8 cellular contexts compared by ENCODE assay signal in the genomic region with DNA sequence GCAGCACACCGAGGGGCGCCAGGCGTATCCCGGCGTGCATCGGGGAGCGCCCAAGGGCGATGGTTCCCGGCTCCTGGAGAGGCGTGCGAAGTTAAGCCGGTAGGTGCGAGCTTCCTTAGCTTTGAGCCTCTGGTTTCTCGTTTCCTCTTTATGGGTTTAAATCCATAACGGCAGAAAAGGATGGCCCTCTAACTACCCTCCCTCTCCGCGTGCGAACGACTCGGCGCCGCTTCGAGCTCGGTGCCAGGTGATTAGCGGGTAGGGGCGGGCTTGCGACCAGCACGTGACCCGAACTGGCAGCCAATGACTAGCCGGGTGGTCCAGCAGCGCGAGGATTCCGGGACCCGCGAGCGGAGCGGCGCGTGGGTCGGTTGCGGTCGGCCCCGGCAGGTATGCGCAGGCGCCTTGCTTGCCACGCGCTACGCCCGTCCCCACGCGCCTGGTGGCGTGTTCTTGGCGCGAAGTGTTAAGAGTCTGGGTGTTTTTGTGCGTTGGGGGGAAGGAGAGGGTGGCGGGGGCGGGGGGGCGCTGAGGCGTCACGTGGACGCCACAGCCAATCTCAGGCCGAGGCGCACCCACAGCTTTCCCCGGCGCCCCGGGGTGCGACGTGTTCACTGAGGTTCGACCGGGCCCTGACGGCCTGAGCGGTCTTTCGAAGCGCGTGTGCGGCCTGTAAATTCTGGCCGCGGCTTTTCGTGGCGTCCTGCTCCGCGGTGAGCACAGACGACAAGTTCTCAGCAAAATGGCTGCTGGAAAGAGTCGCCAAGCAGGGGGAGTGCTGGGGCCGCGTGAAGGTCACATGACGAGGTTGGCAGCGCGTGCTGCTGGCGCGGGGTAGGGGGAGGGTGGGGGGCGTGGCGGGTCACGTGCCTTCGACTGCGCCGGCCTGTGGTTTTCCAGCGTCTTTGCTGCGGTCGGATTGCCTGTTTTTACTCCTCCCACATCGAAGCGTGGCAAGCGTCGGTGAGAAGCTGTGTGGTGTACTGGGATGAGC. TPM values are rescaled to one million over a fixed set of nuclear protein-coding genes. Genes with fewer than 3 reads are reported as not detected.
DNase-seq lines count a peak whose midpoint lies in the region; ATAC-seq and TF ChIP-seq lines count a peak whose summit lies in the region.

No MANE protein-coding gene starts in this region.

- H3K4me3 ChIP-seq in AG10803 (ENCODE audit: low read length) (peak overlapping the region; percentile 67), H7 (ENCODE audit: insufficient read depth, low read depth, low read length) (peak overlapping the region; percentile 56), smooth muscle cell (peak overlapping the region; percentile 51)

- no peaks in the 10 kb centered on the region for H3K4me1 ChIP-seq in smooth muscle cell (ENCODE audit: low read depth)

- H3F3A ChIP-seq in smooth muscle cell (ENCODE audit: low read depth): peaks cover 10% of the 10 kb centered on the region

- H3K27ac ChIP-seq in smooth muscle cell (ENCODE audit: low read depth): peak overlapping the region; percentile 74

- peaks cover 6% of the 10 kb centered on the region for H3K9me3 ChIP-seq in smooth muscle cell (replicated peaks; ENCODE audit: low read depth)

- no peaks in the 10 kb centered on the region for H3K79me2 ChIP-seq in smooth muscle cell (ENCODE audit: low read depth)

- H3K27me3 ChIP-seq in H7 (ENCODE audit: control insufficient read depth, insufficient read depth, low read length) (peaks cover 4% of the 10 kb centered on the region; the same call in 1 of the 2 replicates), smooth muscle cell (ENCODE audit: low read depth) (no peaks in the 10 kb centered on the region)

- DNase-seq in AG10803 (ENCODE audit: low read depth): peak; percentile 73
- DNase-seq in H7: peak; percentile 92
- peak; percentile 87 for DNase-seq in NCI-H2227 treated with DMSO at 0.1 percent for 48 hours (lab: John Stamatoyannopoulos, UW)
- DNase-seq in activated CD4-positive, alpha-beta T cell treated with anti-CD3 and anti-CD28 coated beads for 1 hour: peak; percentile 76
- DNase-seq in central memory CD4-positive, alpha-beta T cell: peak; percentile 79
- DNase-seq in islet precursor cell: peak; percentile 88
- DNase-seq in smooth muscle cell (lab: John Stamatoyannopoulos, UW; ENCODE audit: unreplicated experiment): peak; percentile 34

- no peaks in the 10 kb centered on the region for H3K36me3 ChIP-seq in H7 (replicated peaks; ENCODE audit: control insufficient read depth, insufficient read depth, low read length)
- no peaks in the 10 kb centered on the region for H3K36me3 ChIP-seq in smooth muscle cell (ENCODE audit: low read depth)

- H2AFZ ChIP-seq in smooth muscle cell (ENCODE audit: low read depth): peak overlapping the region; percentile 94

- peak overlapping the region; percentile 85 for H3K4me2 ChIP-seq in smooth muscle cell

- no peaks in the 10 kb centered on the region for H4K20me1 ChIP-seq in smooth muscle cell (ENCODE audit: low read depth)

- ATAC-seq in HG03520 (IDR thresholded peaks at IDR 0.05; ENCODE audit: unreplicated experiment): no peak

- TF ChIP-seq CTCF in AG10803 (conservative IDR thresholded peaks at IDR 0.05; ENCODE audit: low read length): no peak
- no peak for TF ChIP-seq CTCF in smooth muscle cell (IDR thresholded peaks at IDR 0.05; ENCODE audit: borderline replicate concordance, insufficient read depth, poor library complexity, severe bottlenecking)

- peak overlapping the region; percentile 83 for H3K9ac ChIP-seq in smooth muscle cell (ENCODE audit: low read depth)

- WGBS in smooth muscle cell (ENCODE audit: low lambda C conversion rate): 3% methylated on average over 84 of the region's 104 CpGs

RNA-seq across cellular contexts. Expression of a gene that starts 38.7 kb away (rescaled TPM):
- total RNA-seq in H7 (2014; rRNA removed; shearing (Covaris generic)): 21.4 and 27.8 TPM in 2 replicates
- total RNA-seq in smooth muscle cell: 52.9 and 56.3 TPM in 2 replicates
- 5.5 and 10.3 TPM in 2 replicates for polyA plus RNA-seq in smooth muscle cell

Comparison
In these comparisons a context has a peak if more than half of its experiments do, and no peak if none do; other contexts are left out.
1. DNase-seq: peak in every context shown above with its lines; median percentile 92 in H7; 88 in islet precursor cell; 87 in NCI-H2227 treated with DMSO at 0.1 percent for 48 hours; 79 in central memory CD4-positive, alpha-beta T cell; 76 in activated CD4-positive, alpha-beta T cell treated with anti-CD3 and anti-CD28 coated beads for 1 hour; 73 in AG10803; 34 in smooth muscle cell.